ENCODE assay signal across 17 cellular contexts in the genomic region with DNA sequence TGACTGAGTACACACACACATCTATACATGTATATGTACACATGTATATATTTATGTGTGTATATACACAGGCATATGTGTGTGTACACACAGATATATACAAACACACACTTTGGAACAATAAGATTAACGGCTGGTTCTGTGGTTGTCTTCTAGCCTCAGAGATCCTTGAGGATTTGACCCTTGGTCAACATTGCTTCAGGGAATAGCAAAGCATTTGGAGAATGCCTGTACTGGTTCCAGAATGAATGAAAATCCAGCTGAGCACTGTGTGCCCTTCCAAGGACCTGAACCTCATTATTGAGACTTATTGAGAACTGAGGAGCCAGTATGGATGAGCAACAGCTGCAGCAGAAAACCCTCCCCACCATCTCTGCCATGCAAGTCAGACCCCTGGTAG.
DNase-seq lines count a peak whose midpoint lies in the region; TF ChIP-seq lines count a peak whose summit lies in the region.
"Had no signal": no experiment of that assay in that cellular context is flagged by ENCODE, and none has a peak within 500 bp of the region (broad histone marks: within the 10 kb centered on the region; RNA-seq: fewer than 3 reads in every experiment).

No MANE protein-coding gene starts in this region.

- H3K36me3 Mint-ChIP-seq in mesothelial cell of epicardium: no peaks in the 10 kb centered on the region

- TF ChIP-seq POLR2A in testis (IDR thresholded peaks at IDR 0.05): no peak

- no peaks in the 10 kb centered on the region for H3K9me3 ChIP-seq in testis

- no peaks in the 10 kb centered on the region for H3K4me1 Mint-ChIP-seq in mesothelial cell of epicardium

- H3K27me3 Mint-ChIP-seq in mesothelial cell of epicardium (ENCODE audit: low read depth): peaks cover 7% of the 10 kb centered on the region

- in situ Hi-C loops in astrocyte of the cerebellum (cut with HindIII; ENCODE audit: low sequenced_read_pairs): no loop called here

- intact Hi-C loops in testis (cut with DNase I; ENCODE audit: low total_unique reads): no loop called here
- intact Hi-C loops in posterior vena cava (cut with DNase I): no loop called here

- no peak overlapping the region for H3K4me3 Mint-ChIP-seq in mesothelial cell of epicardium

- no peak for TF ChIP-seq CTCF in astrocyte of the cerebellum (IDR thresholded peaks at IDR 0.05; ENCODE audit: low read depth, low read length, missing control alignments)
- TF ChIP-seq CTCF in testis (IDR thresholded peaks at IDR 0.05): no peak
- TF ChIP-seq CTCF in mesothelial cell of epicardium (IDR thresholded peaks at IDR 0.05; ENCODE audit: unreplicated experiment): no peak

- DNase-seq in GM03348 (ENCODE audit: low spot score) (peak; percentile 27), astrocyte of the cerebellum (ENCODE audit: low read depth) (peak; percentile 52), myocyte (ENCODE audit: low read depth) (peak; percentile 14), testis (peak; percentile 26), posterior vena cava (ENCODE audit: low spot score) (no peak), SIG-M5 (lab: John Stamatoyannopoulos, UW) (no peak), mesothelial cell of epicardium (ENCODE audit: low spot score in 2 of 2, unreplicated experiment in 2 of 2) (no peak)
- DNase-seq: DMS 273 treated with DMSO at 0.1 percent for 48 hours, DND-41, GDM1, H7, KG1, NCI-H1417 treated with DMSO at 0.1 percent for 48 hours, NCI-H187 treated with DMSO at 0.1 percent for 48 hours, NCI-H345, NCI-H526 had no signal

- peaks cover 7% of the 10 kb centered on the region for H3K4me1 ChIP-seq in testis

- H3K27ac Mint-ChIP-seq in mesothelial cell of epicardium: no peak overlapping the region

- no peaks in the 10 kb centered on the region for H3K9me3 Mint-ChIP-seq in mesothelial cell of epicardium

- H3K4me3 ChIP-seq in astrocyte of the cerebellum (ENCODE audit: low read depth, low read length) (no peak overlapping the region), testis (no peak overlapping the region)
- H3K4me3 ChIP-seq: GM12878 had no signal

- peak overlapping the region in 1 of 2 donors; percentile 50 for H3K27ac ChIP-seq in testis

- H3K27me3 ChIP-seq in testis: no peaks in the 10 kb centered on the region

- 52 to 55% methylated on average over 1 of the region's 1 CpG for WGBS in testis, 2 donors

- no peaks in the 10 kb centered on the region for H3K36me3 ChIP-seq in testis (ENCODE audit: low read depth, missing control alignments)

Comparison
In these comparisons a context has a peak if more than half of its experiments do, and no peak if none do; other contexts are left out.
1. DNase-seq: peak in GM03348 (single experiment), astrocyte of the cerebellum (single experiment), myocyte (single experiment) and testis (single experiment); none in posterior vena cava (single experiment), SIG-M5 (single experiment) and mesothelial cell of epicardium (0 of 2).